24 cellular contexts compared by ENCODE assay signal in the genomic region with DNA sequence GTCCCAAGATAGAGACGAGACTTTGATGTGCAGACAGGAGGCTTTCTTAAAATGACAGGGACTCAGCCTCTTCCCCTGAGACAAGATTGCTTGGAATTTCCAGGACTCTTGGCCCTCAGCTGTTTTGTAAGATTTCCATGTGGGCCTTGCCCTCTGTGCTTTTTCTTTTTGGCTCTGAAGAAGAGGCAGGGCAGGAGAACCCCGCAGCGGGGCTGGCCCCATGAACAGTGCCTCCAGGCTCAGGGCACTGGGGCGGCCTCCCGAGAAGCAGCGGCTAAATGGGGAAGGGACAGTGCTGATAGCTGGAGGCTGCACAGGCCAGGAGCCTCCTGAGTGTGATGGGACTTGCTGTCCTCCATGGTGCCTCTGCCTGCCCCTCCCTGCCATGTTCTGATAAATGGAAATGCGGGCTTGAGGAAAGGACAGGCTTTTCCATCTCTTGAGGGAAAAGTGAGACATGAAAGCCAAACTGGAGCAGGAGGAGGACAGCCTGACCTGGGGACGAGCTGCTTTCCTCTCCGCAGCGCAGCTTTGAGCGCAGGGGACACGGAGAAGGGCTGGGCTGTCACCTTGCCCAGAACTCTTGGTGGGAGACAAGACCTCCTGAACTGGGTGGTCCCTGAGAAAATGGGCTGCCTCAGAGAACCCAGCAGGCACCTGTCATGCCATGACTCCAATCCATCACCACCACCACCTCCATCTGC. TPM values are rescaled to one million over a fixed set of nuclear protein-coding genes. Genes with fewer than 3 reads are reported as not detected.
"Had no signal": no experiment of that assay in that cellular context is flagged by ENCODE, and none has a peak within 500 bp of the region (broad histone marks: within the 10 kb centered on the region; RNA-seq: fewer than 3 reads in every experiment).

No MANE protein-coding gene starts in this region.

- H3K27ac ChIP-seq: gastroesophageal sphincter, left lung, lower lobe of right lung, parathyroid adenoma, psoas muscle, uterus had no signal

- H3K4me3 Mint-ChIP-seq: dendritic cell treated with granulocyte-macrophage colony-stimulating factor and Interleukin-4, amounts not matched to agents 40 ng/mL and 50 ng/mL, for 4 days; effector memory CD8-positive, alpha-beta T cell; memory B cell; mesothelial cell of epicardium; natural killer cell; neural crest cell; type B pancreatic cell had no signal

- FAIRE-seq: colon, keratinocyte had no signal

- H3K27me3 Mint-ChIP-seq: dendritic cell treated with granulocyte-macrophage colony-stimulating factor and Interleukin-4, amounts not matched to agents 40 ng/mL and 50 ng/mL, for 4 days; effector memory CD8-positive, alpha-beta T cell; memory B cell; type B pancreatic cell had no signal

- H3K27me3 ChIP-seq: esophagus squamous epithelium, gastroesophageal sphincter, left lung, uterus had no signal

- H2AFZ ChIP-seq: parathyroid adenoma had no signal

- ATAC-seq: effector memory CD8-positive, alpha-beta T cell; gastroesophageal sphincter; left lung; lower lobe of right lung; natural killer cell; psoas muscle; sciatic nerve had no signal

- DNase-seq: effector memory CD8-positive, alpha-beta T cell; esophagus squamous epithelium; foreskin fibroblast; glutamatergic neuron; lower lobe of right lung; natural killer cell; occipital lobe; psoas muscle; retina; stimulated activated CD4-positive, alpha-beta T cell treated with anti-CD3 and anti-CD28 coated beads, Interleukin-12 subunit alpha, Interleukin-12 subunit beta, amount 100 ng/mL, for 4 hours; stimulated activated naive CD4-positive, alpha-beta T cell treated with Interleukin-2 at 50 U/mL for 16 hours; uterus had no signal

- H3K36me3 ChIP-seq: uterus had no signal

- H3K9ac ChIP-seq: parathyroid adenoma had no signal

- H3K4me1 ChIP-seq: psoas muscle, uterus had no signal

- H3K4me3 ChIP-seq: gastroesophageal sphincter, left lung, lower lobe of right lung, psoas muscle, uterus had no signal

- H3K9me3 Mint-ChIP-seq: dendritic cell treated with granulocyte-macrophage colony-stimulating factor and Interleukin-4, amounts not matched to agents 40 ng/mL and 50 ng/mL, for 4 days; effector memory CD8-positive, alpha-beta T cell; memory B cell; mesothelial cell of epicardium; natural killer cell; neural crest cell; type B pancreatic cell had no signal

- H3K36me3 Mint-ChIP-seq: natural killer cell had no signal

- H3K27ac Mint-ChIP-seq: dendritic cell treated with granulocyte-macrophage colony-stimulating factor and Interleukin-4, amounts not matched to agents 40 ng/mL and 50 ng/mL, for 4 days; effector memory CD8-positive, alpha-beta T cell; memory B cell; mesothelial cell of epicardium; natural killer cell; type B pancreatic cell had no signal

- H3K79me2 ChIP-seq: parathyroid adenoma had no signal

- H3K9me3 ChIP-seq: esophagus squamous epithelium, gastroesophageal sphincter, left lung, lower lobe of right lung, psoas muscle, uterus had no signal

RNA-seq across cellular contexts. Expression of gene SAP25, which starts 12.1 kb away (rescaled TPM):
- total RNA-seq: occipital lobe, skeletal muscle tissue had no signal
